8 cellular contexts compared by ENCODE assay signal in genomic region chr12:48956279-48957140, GRCh38. TPM values are rescaled to one million over a fixed set of nuclear protein-coding genes. Genes with fewer than 3 reads are reported as not detected.
DNase-seq lines count a peak whose midpoint lies in the region; ATAC-seq and TF ChIP-seq lines count a peak whose summit lies in the region.

No MANE protein-coding gene starts in this region.

- H3K9ac ChIP-seq in muscle layer of colon (ENCODE audit: low read length) = peak overlapping the region; percentile 66

- H3K9me3 ChIP-seq in muscle layer of colon (ENCODE audit: low read length) = no peaks in the 10 kb centered on the region
- no peaks in the 10 kb centered on the region for H3K9me3 ChIP-seq in upper lobe of right lung

- DNase-seq in SIG-M5 treated with dmso at 0.1 percent for 504 hours (lab: John Stamatoyannopoulos, UW; ENCODE audit: unreplicated experiment) (peak; percentile 87), SIG-M5 (lab: John Stamatoyannopoulos, UW) (no peak), NCI-H2196 treated with DMSO at 0.1 percent for 48 hours (lab: John Stamatoyannopoulos, UW; ENCODE audit: unreplicated experiment) (peak; percentile 89), fibroblast of peridontal ligament (ENCODE audit: extremely low read depth) (peak; percentile 97), upper lobe of right lung (peak; percentile 91)
- peak; percentile 34 for DNase-seq in activated CD4-positive, alpha-beta memory T cell treated with anti-CD3 and anti-CD28 coated beads, Interleukin-2, amount 10 ng/mL, durations not matched to agents 7 days and 5 days

- H3K4me1 ChIP-seq in muscle layer of colon (ENCODE audit: insufficient read depth, low read length) (peaks cover 18% of the 10 kb centered on the region), upper lobe of right lung (peaks cover 24% of the 10 kb centered on the region)

- H3K27me3 Mint-ChIP-seq in activated CD4-positive, alpha-beta memory T cell treated with anti-CD3 and anti-CD28 coated beads, Interleukin-2, amount 10 ng/mL, durations not matched to agents 7 days and 5 days = peaks cover 12% of the 10 kb centered on the region

- ATAC-seq in HG02852 (IDR thresholded peaks at IDR 0.05; ENCODE audit: unreplicated experiment) (peak; percentile 19), upper lobe of right lung (peak; percentile 88)

- no peaks in the 10 kb centered on the region for H3K27me3 ChIP-seq in muscle layer of colon (ENCODE audit: control insufficient read depth in 1 of 2, insufficient read depth in 2 of 2, low read length in 2 of 2)
- H3K27me3 ChIP-seq in upper lobe of right lung = no peaks in the 10 kb centered on the region

- no peak for TF ChIP-seq CTCF in upper lobe of right lung (IDR thresholded peaks at IDR 0.05)

- intact Hi-C loops in upper lobe of right lung (cut with DNase I) = no loop called here

- peaks cover 38% of the 10 kb centered on the region for H3K4me1 Mint-ChIP-seq in activated CD4-positive, alpha-beta memory T cell treated with anti-CD3 and anti-CD28 coated beads, Interleukin-2, amount 10 ng/mL, durations not matched to agents 7 days and 5 days

- CTCF ChIA-PET in activated CD4-positive, alpha-beta memory T cell treated with anti-CD3 and anti-CD28 coated beads, Interleukin-2, amount 10 ng/mL, durations not matched to agents 7 days and 5 days (lab: Charles Lee) = interaction anchor here (0.6 to 6.8 kb wide), 15 partner anchors 15 to 495 kb away, joined by 3 to 55 read pairs (median 5); partner anchors contain the start of genes DDX23, RND1, WNT1 and WNT10B

- H3K36me3 Mint-ChIP-seq in activated CD4-positive, alpha-beta memory T cell treated with anti-CD3 and anti-CD28 coated beads, Interleukin-2, amount 10 ng/mL, durations not matched to agents 7 days and 5 days (ENCODE audit: low read depth) = peaks cover 47% of the 10 kb centered on the region

- no peaks in the 10 kb centered on the region for H3K9me3 Mint-ChIP-seq in activated CD4-positive, alpha-beta memory T cell treated with anti-CD3 and anti-CD28 coated beads, Interleukin-2, amount 10 ng/mL, durations not matched to agents 7 days and 5 days

- H3K27ac ChIP-seq in muscle layer of colon (ENCODE audit: low read depth, low read length) (peak overlapping the region; percentile 88), upper lobe of right lung (peak overlapping the region; percentile 85)

- H3K4me3 ChIP-seq in muscle layer of colon (ENCODE audit: low read depth in 1 of 2, low read length in 2 of 2) = peak overlapping the region; percentile 92 to 94
- H3K4me3 ChIP-seq in upper lobe of right lung = peak overlapping the region; percentile 97

- H3K27ac Mint-ChIP-seq in activated CD4-positive, alpha-beta memory T cell treated with anti-CD3 and anti-CD28 coated beads, Interleukin-2, amount 10 ng/mL, durations not matched to agents 7 days and 5 days = peak overlapping the region; percentile 64

- no peaks in the 10 kb centered on the region for H3K36me3 ChIP-seq in muscle layer of colon (ENCODE audit: insufficient read depth, low read length)
- peaks cover 7% of the 10 kb centered on the region for H3K36me3 ChIP-seq in upper lobe of right lung

- POLR2A ChIA-PET in activated CD4-positive, alpha-beta memory T cell treated with anti-CD3 and anti-CD28 coated beads, Interleukin-2, amount 10 ng/mL, durations not matched to agents 7 days and 5 days (lab: Charles Lee) = interaction anchor here (1.0 to 1.9 kb wide), 13 partner anchors 10 to 104 kb away, joined by 3 to 21 read pairs (median 5); partner anchors contain the start of genes DDX23, FKBP11, RND1 and WNT10B

- peak overlapping the region; percentile 95 for H3K4me3 Mint-ChIP-seq in activated CD4-positive, alpha-beta memory T cell treated with anti-CD3 and anti-CD28 coated beads, Interleukin-2, amount 10 ng/mL, durations not matched to agents 7 days and 5 days

RNA-seq across cellular contexts. Expression of gene ARF3, which starts 0.8 kb away (rescaled TPM):
- total RNA-seq in activated CD4-positive, alpha-beta memory T cell treated with anti-CD3 and anti-CD28 coated beads, Interleukin-2, amount 10 ng/mL, durations not matched to agents 7 days and 5 days = 100 to 1,000 TPM; 114 to 122 TPM
- 146 TPM for total RNA-seq in upper lobe of right lung

RNA-seq across cellular contexts. Expression of gene WNT10B, which starts 15.0 kb away (rescaled TPM):
- 1 to 10 TPM; 4.1 to 4.2 TPM for total RNA-seq in activated CD4-positive, alpha-beta memory T cell treated with anti-CD3 and anti-CD28 coated beads, Interleukin-2, amount 10 ng/mL, durations not matched to agents 7 days and 5 days
- total RNA-seq in upper lobe of right lung = 1.2 TPM

RNA-seq across cellular contexts. Expression of gene WNT1, which starts 21.6 kb away (rescaled TPM):
- under 1 TPM; 0.33 to 0.73 TPM for total RNA-seq in activated CD4-positive, alpha-beta memory T cell treated with anti-CD3 and anti-CD28 coated beads, Interleukin-2, amount 10 ng/mL, durations not matched to agents 7 days and 5 days
- not detected for total RNA-seq in upper lobe of right lung

RNA-seq across cellular contexts. Expression of gene FKBP11, which starts 31.2 kb away (rescaled TPM):
- total RNA-seq in activated CD4-positive, alpha-beta memory T cell treated with anti-CD3 and anti-CD28 coated beads, Interleukin-2, amount 10 ng/mL, durations not matched to agents 7 days and 5 days = 10 to 100 TPM; 73.4 to 78.7 TPM
- 19.5 TPM for total RNA-seq in upper lobe of right lung

RNA-seq across cellular contexts. Expression of gene DDN, which starts 42.7 kb away (rescaled TPM):
- total RNA-seq in activated CD4-positive, alpha-beta memory T cell treated with anti-CD3 and anti-CD28 coated beads, Interleukin-2, amount 10 ng/mL, durations not matched to agents 7 days and 5 days = under 1 TPM; 0.23 TPM
- not detected for total RNA-seq in upper lobe of right lung
